ENCODE assay signal across 12 cellular contexts in the genomic region with DNA sequence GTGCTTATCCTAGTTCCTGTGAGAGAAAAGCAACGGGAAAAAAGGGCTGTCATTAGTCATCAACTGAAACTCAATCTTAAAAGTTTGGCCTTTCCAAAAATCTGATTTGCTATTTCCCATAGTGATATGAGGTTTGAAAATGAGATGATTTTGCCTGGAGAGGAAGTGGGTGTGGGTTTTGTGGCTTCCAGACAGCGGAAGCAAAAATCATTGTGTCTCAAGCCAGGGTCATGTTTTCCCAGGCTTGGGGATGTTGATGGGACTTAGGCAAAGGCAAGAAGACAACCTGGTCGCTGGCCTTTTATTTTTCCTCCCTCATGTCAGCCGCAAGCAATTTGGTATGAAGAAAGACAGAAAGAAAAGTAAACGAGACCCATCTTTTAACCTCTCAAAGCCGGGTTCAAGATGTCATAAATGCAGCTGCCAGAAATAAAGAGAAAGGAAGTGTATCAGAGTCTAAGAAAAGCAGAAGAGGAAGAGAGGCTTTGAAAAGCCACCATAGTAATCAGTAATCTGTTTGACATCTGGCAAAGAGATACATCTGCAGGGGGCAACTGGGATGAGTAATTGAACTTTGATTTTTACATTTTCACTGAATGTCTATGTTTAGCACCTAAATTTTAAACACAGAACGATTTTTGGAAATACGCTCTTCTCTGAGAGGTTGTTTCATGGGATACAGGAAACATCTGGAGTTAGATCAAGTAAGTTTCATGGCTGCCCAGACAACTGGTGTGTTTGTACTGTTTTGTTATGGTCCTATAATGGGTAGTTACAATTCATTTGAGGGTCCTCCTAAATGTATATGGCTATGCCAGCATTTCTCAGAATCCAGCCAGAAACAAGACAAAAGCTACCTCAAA.
DNase-seq lines count a peak whose midpoint lies in the region; ATAC-seq, FAIRE-seq and TF ChIP-seq lines count a peak whose summit lies in the region.
"Had no signal": no experiment of that assay in that cellular context is flagged by ENCODE, and none has a peak within 500 bp of the region (broad histone marks: within the 10 kb centered on the region; RNA-seq: fewer than 3 reads in every experiment).

No MANE protein-coding gene starts in this region.

- peak overlapping the region in 10 of 11 experiments; percentile 12 to 86 (median 77); a peak in 19 of 22 replicates for H3K27ac ChIP-seq in BLaER1 treated with 17β-estradiol and CSF1 and Interleukin-3, amounts not matched to agents 10 nM and 100 nM
- H3K27ac ChIP-seq in esophagus muscularis mucosa (replicated peaks in 1 of 4) (no peak overlapping the region), small intestine (ENCODE audit: low read depth in 1 of 2, low read length in 1 of 2) (no peak overlapping the region), gastroesophageal sphincter (no peak overlapping the region)
- H3K27ac ChIP-seq: cardiac muscle cell, tibial artery had no signal

- no peaks in the 10 kb centered on the region for H3K36me3 ChIP-seq in BLaER1 treated with 17β-estradiol and CSF1 and Interleukin-3, amounts not matched to agents 10 nM and 100 nM
- H3K36me3 ChIP-seq in esophagus muscularis mucosa (no peaks in the 10 kb centered on the region), small intestine (ENCODE audit: control insufficient read depth in 2 of 2, insufficient read depth in 2 of 2, low read length in 2 of 2) (no peaks in the 10 kb centered on the region), gastroesophageal sphincter (no peaks in the 10 kb centered on the region)
- H3K36me3 ChIP-seq: cardiac muscle cell, tibial artery had no signal

- peaks cover 17 to 31% (median 25%) of the 10 kb centered on the region in 10 experiments for H3K4me1 ChIP-seq in BLaER1 treated with 17β-estradiol and CSF1 and Interleukin-3, amounts not matched to agents 10 nM and 100 nM
- H3K4me1 ChIP-seq in esophagus muscularis mucosa (peaks cover 0 to 3% (median 0%) of the 10 kb centered on the region in 4 donors), small intestine (ENCODE audit: control insufficient read depth in 2 of 2, insufficient read depth in 1 of 2, low read depth in 1 of 2, low read length in 1 of 2) (no peaks in the 10 kb centered on the region), gastroesophageal sphincter (no peaks in the 10 kb centered on the region)
- H3K4me1 ChIP-seq: tibial artery had no signal

- H4K20me1 ChIP-seq in BLaER1 treated with 17β-estradiol and CSF1 and Interleukin-3, amounts not matched to agents 10 nM and 100 nM = peaks cover 0 to 14% (median 0%) of the 10 kb centered on the region in 11 experiments; a peak in 5 of 22 replicates

- TF ChIP-seq POLR2A in esophagus muscularis mucosa (IDR thresholded peaks at IDR 0.05; ENCODE audit: low read depth) (no peak), gastroesophageal sphincter (IDR thresholded peaks at IDR 0.05) (no peak)

- WGBS in esophagus muscularis mucosa = 23% methylated on average over 8 of the region's 8 CpGs
- 24 to 61% (median 47%) methylated on average over 8 of the region's 8 CpGs for WGBS in small intestine, 3 donors
- 23 to 33% methylated on average over 6 to 7 of the region's 8 CpGs for WGBS in gastroesophageal sphincter (ENCODE audit: low coverage in 1 of 2), 2 donors

- TF ChIP-seq CTCF in esophagus muscularis mucosa (IDR thresholded peaks at IDR 0.05) (no peak), gastroesophageal sphincter (IDR thresholded peaks at IDR 0.05) (no peak)

- ATAC-seq in HG03175 (IDR thresholded peaks at IDR 0.05; ENCODE audit: unreplicated experiment) (peak; percentile 87), HG03280 (IDR thresholded peaks at IDR 0.05; ENCODE audit: unreplicated experiment) (no peak), gastroesophageal sphincter (no peak)
- ATAC-seq: left lobe of liver had no signal

- peak overlapping the region in 8 of 11 experiments; percentile 38 to 68 (median 54); a peak in 14 of 22 replicates for H3K9ac ChIP-seq in BLaER1 treated with 17β-estradiol and CSF1 and Interleukin-3, amounts not matched to agents 10 nM and 100 nM

- H3K4me2 ChIP-seq in BLaER1 treated with 17β-estradiol and CSF1 and Interleukin-3, amounts not matched to agents 10 nM and 100 nM = peak overlapping the region; percentile 64 to 88 (median 76)

- peaks cover 4 to 23% (median 13%) of the 10 kb centered on the region in 11 experiments; a peak in 18 of 22 replicates for H3K9me3 ChIP-seq in BLaER1 treated with 17β-estradiol and CSF1 and Interleukin-3, amounts not matched to agents 10 nM and 100 nM (replicated peaks in 1 of 11)
- H3K9me3 ChIP-seq in esophagus muscularis mucosa = no peaks in the 10 kb centered on the region
- no peaks in the 10 kb centered on the region for H3K9me3 ChIP-seq in small intestine (ENCODE audit: control insufficient read depth, low read depth)
- H3K9me3 ChIP-seq in gastroesophageal sphincter = peaks cover 0 to 6% (median 0%) of the 10 kb centered on the region in 3 donors
- H3K9me3 ChIP-seq: tibial artery had no signal

- no peak for FAIRE-seq in small intestine (lab: Jason Lieb, UNC)

- intact Hi-C loops in esophagus muscularis mucosa (cut with DNase I) = no loop called here

- peaks cover 0 to 77% (median 0%) of the 10 kb centered on the region in 11 experiments; a peak in 8 of 22 replicates for H3K27me3 ChIP-seq in BLaER1 treated with 17β-estradiol and CSF1 and Interleukin-3, amounts not matched to agents 10 nM and 100 nM
- H3K27me3 ChIP-seq in esophagus muscularis mucosa (no peaks in the 10 kb centered on the region), small intestine (ENCODE audit: control insufficient read depth in 2 of 2, insufficient read depth in 2 of 2, low read length in 2 of 2) (no peaks in the 10 kb centered on the region), gastroesophageal sphincter (no peaks in the 10 kb centered on the region)
- H3K27me3 ChIP-seq: cardiac muscle cell, tibial artery had no signal

- DNase-seq in RPMI7951 (ENCODE audit: low read depth) = peak; percentile 92
- peak; percentile 33 for DNase-seq in left kidney (ENCODE audit: low read depth, low spot score)
- DNase-seq in esophagus muscularis mucosa (ENCODE audit: extremely low spot score) = no peak
- no peak for DNase-seq in small intestine
- DNase-seq: NCI-H1417 treated with DMSO at 0.1 percent for 48 hours, tibial artery had no signal

- H3K4me3 ChIP-seq in BLaER1 treated with 17β-estradiol and CSF1 and Interleukin-3, amounts not matched to agents 10 nM and 100 nM = peak overlapping the region in 6 of 10 experiments; percentile 13 to 31 (median 20); a peak in 6 of 20 replicates
- no peak overlapping the region for H3K4me3 ChIP-seq in esophagus muscularis mucosa
- H3K4me3 ChIP-seq in small intestine (ENCODE audit: low read depth in 1 of 2, low read length in 2 of 2) = no peak overlapping the region
- no peak overlapping the region for H3K4me3 ChIP-seq in gastroesophageal sphincter
- H3K4me3 ChIP-seq: cardiac muscle cell, tibial artery had no signal

- TF ChIP-seq EP300 in esophagus muscularis mucosa (IDR thresholded peaks at IDR 0.05) (no peak), gastroesophageal sphincter (IDR thresholded peaks at IDR 0.05) (no peak)

Comparison
In these comparisons a context has a peak if more than half of its experiments do, and no peak if none do; other contexts are left out.
1. H3K27ac ChIP-seq: peak in BLaER1 treated with 17β-estradiol and CSF1 and Interleukin-3, amounts not matched to agents 10 nM and 100 nM (10 of 11); none in esophagus muscularis mucosa (0 of 4), small intestine (0 of 2) and gastroesophageal sphincter (0 of 4).
2. H3K4me3 ChIP-seq: peak in BLaER1 treated with 17β-estradiol and CSF1 and Interleukin-3, amounts not matched to agents 10 nM and 100 nM (6 of 10); none in esophagus muscularis mucosa (0 of 4), small intestine (0 of 2) and gastroesophageal sphincter (0 of 2).
3. DNase-seq: peak in RPMI7951 (single experiment) and left kidney (single experiment); none in esophagus muscularis mucosa (single experiment) and small intestine (single experiment).